ENCODE assay signal across 1 cellular context in the genomic region with DNA sequence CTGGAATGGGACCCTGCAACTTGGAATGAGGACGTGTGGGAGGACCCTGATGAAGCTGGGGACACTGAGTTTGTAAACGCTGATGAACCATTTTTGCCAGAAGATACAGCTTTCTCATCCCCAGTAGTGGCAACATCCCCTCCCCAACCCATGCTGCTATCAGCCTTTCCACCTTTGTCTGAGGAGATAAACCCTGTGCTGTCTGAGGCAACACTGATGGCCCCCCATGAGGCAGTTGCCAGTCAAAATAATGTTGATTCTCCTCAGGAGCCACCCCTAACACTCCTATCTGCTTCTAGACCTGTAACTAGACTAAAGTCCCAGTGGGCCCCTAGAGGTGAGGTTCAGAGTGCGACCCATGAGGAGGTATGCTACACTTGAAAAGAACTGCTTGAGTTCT.
TF ChIP-seq lines count a peak whose summit lies in the region.

No MANE protein-coding gene starts in this region.

TF ChIP-seq in K562, 482 proteins besides CTCF, POLR2A, EP300 and RAD21 (continued from another document):
- TF ChIP-seq, protein P1, sequence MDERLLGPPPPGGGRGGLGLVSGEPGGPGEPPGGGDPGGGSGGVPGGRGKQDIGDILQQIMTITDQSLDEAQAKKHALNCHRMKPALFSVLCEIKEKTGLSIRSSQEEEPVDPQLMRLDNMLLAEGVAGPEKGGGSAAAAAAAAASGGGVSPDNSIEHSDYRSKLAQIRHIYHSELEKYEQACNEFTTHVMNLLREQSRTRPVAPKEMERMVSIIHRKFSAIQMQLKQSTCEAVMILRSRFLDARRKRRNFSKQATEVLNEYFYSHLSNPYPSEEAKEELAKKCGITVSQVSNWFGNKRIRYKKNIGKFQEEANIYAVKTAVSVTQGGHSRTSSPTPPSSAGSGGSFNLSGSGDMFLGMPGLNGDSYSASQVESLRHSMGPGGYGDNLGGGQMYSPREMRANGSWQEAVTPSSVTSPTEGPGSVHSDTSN (CRISPR knock-in tag; IDR thresholded peaks at IDR 0.05; ENCODE audit: low read depth), result no peak
- TF ChIP-seq, protein P1 (tag; conservative IDR thresholded peaks at IDR 0.05; ENCODE audit: low read depth), result no peak
- no peak for TF ChIP-seq GABPB1 (CRISPR knock-in tag; IDR thresholded peaks at IDR 0.05)
